In the genomic region with DNA sequence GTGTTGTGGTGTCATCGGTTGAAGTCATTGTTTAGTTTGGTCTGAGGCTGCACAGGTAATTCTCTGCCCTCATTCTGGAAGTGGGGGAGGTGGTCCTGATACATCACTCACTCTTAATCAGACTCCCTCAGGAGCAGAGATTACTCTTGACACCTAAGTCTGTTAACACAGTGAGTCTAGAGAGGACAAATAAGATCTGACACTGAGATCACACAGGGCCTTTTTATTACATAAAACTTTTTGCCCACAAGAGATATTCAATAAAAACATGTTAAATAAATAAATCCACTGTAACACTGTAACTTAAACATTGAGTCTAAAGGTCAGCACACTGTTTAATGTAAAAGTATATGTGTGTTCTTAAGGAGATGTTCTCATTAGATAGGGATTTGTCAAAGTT, we compare ENCODE assay signal across 31 cellular contexts. TPM values are rescaled to one million over a fixed set of nuclear protein-coding genes. Genes with fewer than 3 reads are reported as not detected.
DNase-seq lines count a peak whose midpoint lies in the region; ATAC-seq, FAIRE-seq and TF ChIP-seq lines count a peak whose summit lies in the region.
"Had no signal": no experiment of that assay in that cellular context is flagged by ENCODE, and none has a peak within 500 bp of the region (broad histone marks: within the 10 kb centered on the region; RNA-seq: fewer than 3 reads in every experiment).

No MANE protein-coding gene starts in this region.

- peak overlapping the region; percentile 23 for H3K27ac Mint-ChIP-seq in activated CD4-positive, alpha-beta T cell treated with anti-CD3 and anti-CD28 coated beads for 36 hours
- peak overlapping the region in 6 of 7 donors; percentile 10 to 81 (median 56) for H3K27ac Mint-ChIP-seq in CD4-positive, alpha-beta memory T cell
- H3K27ac Mint-ChIP-seq in T-helper 17 cell, result peak overlapping the region; percentile 70
- H3K27ac Mint-ChIP-seq: activated naive CD8-positive, alpha-beta T cell treated with anti-CD3 and anti-CD28 coated beads, Interleukin-2, amount 50 U/mL, for 24 hours; CD14-positive monocyte; effector memory CD8-positive, alpha-beta T cell had no signal

- H3K4me3 Mint-ChIP-seq in activated CD4-positive, alpha-beta T cell treated with anti-CD3 and anti-CD28 coated beads for 36 hours, result no peak overlapping the region
- H3K4me3 Mint-ChIP-seq in CD4-positive, alpha-beta memory T cell, result peak overlapping the region in 5 of 8 donors; percentile 6 to 70 (median 45)
- H3K4me3 Mint-ChIP-seq in T-helper 17 cell, result peak overlapping the region; percentile 9
- H3K4me3 Mint-ChIP-seq: activated naive CD8-positive, alpha-beta T cell treated with anti-CD3 and anti-CD28 coated beads, Interleukin-2, amount 50 U/mL, for 24 hours; CD14-positive monocyte; effector memory CD8-positive, alpha-beta T cell had no signal

- intact Hi-C loops in activated CD4-positive, alpha-beta T cell treated with anti-CD3 and anti-CD28 coated beads for 36 hours (cut with DNase I, micrococcal nuclease), result no loop called here
- intact Hi-C loops in CD4-positive, alpha-beta memory T cell (cut with micrococcal nuclease), result loop anchor here (1.0 kb wide), 1 partner anchor 8 kb away; no protein-coding TSS in a partner anchor
- intact Hi-C loops in mucosa of descending colon (cut with DNase I, micrococcal nuclease), result no loop called here
- intact Hi-C loops in ascending aorta (cut with DNase I), result no loop called here

- no peaks in the 10 kb centered on the region for H3K9me3 ChIP-seq in CD4-positive, alpha-beta memory T cell (ENCODE audit: control insufficient read depth in 1 of 2, low read length in 2 of 2)
- H3K9me3 ChIP-seq in T-helper 17 cell (ENCODE audit: control insufficient read depth, low read length, poor library complexity, severe bottlenecking) (no peaks in the 10 kb centered on the region), mucosa of descending colon (no peaks in the 10 kb centered on the region), ascending aorta (no peaks in the 10 kb centered on the region)
- H3K9me3 ChIP-seq: ovary, testis, uterus had no signal

- H3K36me3 Mint-ChIP-seq in activated CD4-positive, alpha-beta T cell treated with anti-CD3 and anti-CD28 coated beads for 36 hours (ENCODE audit: low read depth), result peaks cover 8% of the 10 kb centered on the region
- H3K36me3 Mint-ChIP-seq in CD4-positive, alpha-beta memory T cell, result peaks cover 0 to 2% of the 10 kb centered on the region in 2 donors
- peaks cover 1% of the 10 kb centered on the region for H3K36me3 Mint-ChIP-seq in T-helper 17 cell (ENCODE audit: low read depth)

- no peak for FAIRE-seq in H54 (lab: Jason Lieb, UNC)
- FAIRE-seq: D721Med had no signal

- CTCF ChIA-PET in activated CD4-positive, alpha-beta T cell treated with anti-CD3 and anti-CD28 coated beads for 36 hours (lab: Charles Lee), result interaction anchor here (0.8 to 2.1 kb wide), 4 partner anchors 8 to 32 kb away, joined by 3 to 6 read pairs (median 3); no protein-coding TSS in a partner anchor
- CTCF ChIA-PET in CD4-positive, alpha-beta memory T cell (lab: Charles Lee; ENCODE audit: partially characterized antibody), result interaction anchor here (1.1 to 2.1 kb wide), 3 partner anchors 28 to 57 kb away, joined by 5 to 10 read pairs (median 6); partner anchors contain the start of gene MBNL1

- no peaks in the 10 kb centered on the region for H3K36me3 ChIP-seq in CD4-positive, alpha-beta memory T cell (ENCODE audit: insufficient read depth, low read length)
- H3K36me3 ChIP-seq in mucosa of descending colon (ENCODE audit: low read depth) (no peaks in the 10 kb centered on the region), ascending aorta (no peaks in the 10 kb centered on the region)
- H3K36me3 ChIP-seq: ovary, spleen, uterus had no signal

- no peak for DNase-seq in activated CD4-positive, alpha-beta T cell treated with anti-CD3 and anti-CD28 coated beads for 36 hours
- no peak for DNase-seq in activated CD4-positive, alpha-beta T cell treated with anti-CD3 and anti-CD28 coated beads, Interleukin-2, amount 50 U/mL, for 48 hours
- DNase-seq in CD4-positive, alpha-beta memory T cell, result no peak
- no peak for DNase-seq in T-helper 17 cell
- no peak for DNase-seq in mucosa of descending colon
- DNase-seq in ascending aorta (ENCODE audit: low spot score in 2 of 2), result no peak
- no peak for DNase-seq in H54 (ENCODE audit: insufficient read length, low spot score)
- DNase-seq in NCI-H128 (lab: John Stamatoyannopoulos, UW; ENCODE audit: unreplicated experiment), result no peak
- DNase-seq: 8988T; activated CD4-positive, alpha-beta T cell treated with anti-CD3 and anti-CD28 coated beads for 4 hours; activated naive CD8-positive, alpha-beta T cell treated with anti-CD3 and anti-CD28 coated beads, Interleukin-2, amount 50 U/mL, for 24 hours; caudate nucleus; DND-41; effector memory CD8-positive, alpha-beta T cell; GM23248; mammary epithelial cell; NCI-H1417 treated with DMSO at 0.1 percent for 48 hours; NCI-H2029 treated with DMSO at 0.1 percent for 48 hours; NCI-H524 treated with DMSO at 0.1 percent for 48 hours; NK-92 treated with Interleukin-12 subunit alpha and Interleukin-12 subunit beta, amount 100 ng/mL, for 24 hours; ovary; right cardiac atrium; spleen; stimulated activated CD4-positive, alpha-beta T cell treated with anti-CD3 and anti-CD28 coated beads, Interleukin-2, amount 100 ng/mL, for 24 hours; stimulated activated naive CD8-positive, alpha-beta T cell treated with anti-CD3 and anti-CD28 coated beads, Interleukin-15, Interleukin-2, amounts not matched to agents 100 U/mL and 50 U/mL, for 24 hours; testis; uterus had no signal

- no peak overlapping the region for H3K27ac ChIP-seq in CD4-positive, alpha-beta memory T cell (ENCODE audit: low read depth, low read length)
- H3K27ac ChIP-seq in ascending aorta, result no peak overlapping the region
- H3K27ac ChIP-seq: GM23248, HL-60, ovary, spleen, testis, uterus had no signal

- TF ChIP-seq CTCF in mucosa of descending colon (IDR thresholded peaks at IDR 0.05), result no peak
- no peak for TF ChIP-seq CTCF in ascending aorta (IDR thresholded peaks at IDR 0.05)

- H3K27me3 ChIP-seq in CD4-positive, alpha-beta memory T cell (ENCODE audit: insufficient read depth, low read length), result no peaks in the 10 kb centered on the region
- H3K27me3 ChIP-seq in ascending aorta, result no peaks in the 10 kb centered on the region
- H3K27me3 ChIP-seq: ovary, spleen, testis, uterus had no signal

- peaks cover 75% of the 10 kb centered on the region for H3K4me1 Mint-ChIP-seq in activated CD4-positive, alpha-beta T cell treated with anti-CD3 and anti-CD28 coated beads for 36 hours
- peaks cover 46 to 71% (median 58%) of the 10 kb centered on the region in 4 donors for H3K4me1 Mint-ChIP-seq in CD4-positive, alpha-beta memory T cell
- H3K4me1 Mint-ChIP-seq in T-helper 17 cell, result peaks cover 46% of the 10 kb centered on the region

- no peak for TF ChIP-seq POLR2A in H54 (IDR thresholded peaks at IDR 0.05; ENCODE audit: low read depth, low read length)

- peaks cover 2% of the 10 kb centered on the region for H3K9me3 Mint-ChIP-seq in activated CD4-positive, alpha-beta T cell treated with anti-CD3 and anti-CD28 coated beads for 36 hours (ENCODE audit: low read depth)
- no peaks in the 10 kb centered on the region for H3K9me3 Mint-ChIP-seq in CD4-positive, alpha-beta memory T cell
- H3K9me3 Mint-ChIP-seq: activated naive CD8-positive, alpha-beta T cell treated with anti-CD3 and anti-CD28 coated beads, Interleukin-2, amount 50 U/mL, for 24 hours; effector memory CD8-positive, alpha-beta T cell had no signal

- no peaks in the 10 kb centered on the region for H3K27me3 Mint-ChIP-seq in activated CD4-positive, alpha-beta T cell treated with anti-CD3 and anti-CD28 coated beads for 36 hours
- no peaks in the 10 kb centered on the region for H3K27me3 Mint-ChIP-seq in CD4-positive, alpha-beta memory T cell
- no peaks in the 10 kb centered on the region for H3K27me3 Mint-ChIP-seq in T-helper 17 cell
- H3K27me3 Mint-ChIP-seq: activated naive CD8-positive, alpha-beta T cell treated with anti-CD3 and anti-CD28 coated beads, Interleukin-2, amount 50 U/mL, for 24 hours; effector memory CD8-positive, alpha-beta T cell had no signal

- POLR2A ChIA-PET in activated CD4-positive, alpha-beta T cell treated with anti-CD3 and anti-CD28 coated beads for 36 hours (lab: Charles Lee), result interaction anchor here (0.6 kb wide), 1 partner anchor 1031 kb away, joined by 10 read pairs; no protein-coding TSS in a partner anchor
- POLR2A ChIA-PET in CD4-positive, alpha-beta memory T cell (lab: Charles Lee; ENCODE audit: partially characterized antibody), result interaction anchor here (0.9 to 12.7 kb wide), 5 partner anchors 8 to 57 kb away, joined by 3 to 193 read pairs (median 18); partner anchors contain the start of gene MBNL1

- peaks cover 63% of the 10 kb centered on the region for H3K4me1 ChIP-seq in CD4-positive, alpha-beta memory T cell (ENCODE audit: insufficient read depth, low read length)
- H3K4me1 ChIP-seq in mucosa of descending colon (ENCODE audit: low read depth) (peaks cover 11% of the 10 kb centered on the region), ascending aorta (peaks cover 0 to 27% of the 10 kb centered on the region in 2 donors)
- H3K4me1 ChIP-seq: testis, uterus had no signal

- ATAC-seq in activated CD4-positive, alpha-beta T cell treated with anti-CD3 and anti-CD28 coated beads for 36 hours, result no peak
- ATAC-seq in T-helper 17 cell (peak; percentile 28), mucosa of descending colon (peak; percentile 80)
- ATAC-seq: activated naive CD8-positive, alpha-beta T cell treated with anti-CD3 and anti-CD28 coated beads, Interleukin-2, amount 50 U/mL, for 24 hours; effector memory CD8-positive, alpha-beta T cell; right cardiac atrium; stimulated activated naive CD8-positive, alpha-beta T cell treated with anti-CD3 and anti-CD28 coated beads, Interleukin-15, Interleukin-2, amounts not matched to agents 100 U/mL and 50 U/mL, for 24 hours had no signal

- no peak overlapping the region for H3K4me3 ChIP-seq in CD4-positive, alpha-beta memory T cell (ENCODE audit: low read length in 2 of 2)
- H3K4me3 ChIP-seq in mucosa of descending colon (no peak overlapping the region), ascending aorta (no peak overlapping the region)
- H3K4me3 ChIP-seq: coronary artery, GM23248, ovary, spleen, testis, uterus had no signal

RNA-seq across cellular contexts. Expression of gene MBNL1, which starts 57.1 kb away (rescaled TPM):
- total RNA-seq in activated CD4-positive, alpha-beta T cell treated with anti-CD3 and anti-CD28 coated beads for 36 hours, result 100 to 1,000 TPM; 317 to 481 TPM
- 100 to 1,000 TPM; 420 to 430 TPM for total RNA-seq in CD4-positive, alpha-beta memory T cell
- polyA plus RNA-seq in CD4-positive, alpha-beta memory T cell, result 100 to 1,000 TPM; 289 to 302 TPM
- total RNA-seq in T-helper 17 cell (100 to 1,000 TPM; 641 to 725 TPM), mucosa of descending colon (100 to 1,000 TPM; 184 to 381 (median 215) TPM), ascending aorta (350 TPM)
